ENCODE assay signal across 1 cellular context in genomic region chr19:40758491-40758890, GRCh38.
TF ChIP-seq lines count a peak whose summit lies in the region.

No MANE protein-coding gene starts in this region.

TF ChIP-seq in endothelial cell of umbilical vein, 7 proteins besides CTCF, POLR2A, EP300 and RAD21:
- TF ChIP-seq MAX (IDR thresholded peaks at IDR 0.05; ENCODE audit: insufficient read depth, insufficient read length) (no peak), FOS (IDR thresholded peaks at IDR 0.05; ENCODE audit: borderline replicate concordance, insufficient read depth, low read length) (no peak), MYC (IDR thresholded peaks at IDR 0.05; ENCODE audit: low read depth, low read length) (no peak), EZH2 (IDR thresholded peaks at IDR 0.05; ENCODE audit: borderline replicate concordance, low read depth, low read length, severe bottlenecking) (no peak)
